ENCODE assay signal across 1 cellular context in the genomic region with DNA sequence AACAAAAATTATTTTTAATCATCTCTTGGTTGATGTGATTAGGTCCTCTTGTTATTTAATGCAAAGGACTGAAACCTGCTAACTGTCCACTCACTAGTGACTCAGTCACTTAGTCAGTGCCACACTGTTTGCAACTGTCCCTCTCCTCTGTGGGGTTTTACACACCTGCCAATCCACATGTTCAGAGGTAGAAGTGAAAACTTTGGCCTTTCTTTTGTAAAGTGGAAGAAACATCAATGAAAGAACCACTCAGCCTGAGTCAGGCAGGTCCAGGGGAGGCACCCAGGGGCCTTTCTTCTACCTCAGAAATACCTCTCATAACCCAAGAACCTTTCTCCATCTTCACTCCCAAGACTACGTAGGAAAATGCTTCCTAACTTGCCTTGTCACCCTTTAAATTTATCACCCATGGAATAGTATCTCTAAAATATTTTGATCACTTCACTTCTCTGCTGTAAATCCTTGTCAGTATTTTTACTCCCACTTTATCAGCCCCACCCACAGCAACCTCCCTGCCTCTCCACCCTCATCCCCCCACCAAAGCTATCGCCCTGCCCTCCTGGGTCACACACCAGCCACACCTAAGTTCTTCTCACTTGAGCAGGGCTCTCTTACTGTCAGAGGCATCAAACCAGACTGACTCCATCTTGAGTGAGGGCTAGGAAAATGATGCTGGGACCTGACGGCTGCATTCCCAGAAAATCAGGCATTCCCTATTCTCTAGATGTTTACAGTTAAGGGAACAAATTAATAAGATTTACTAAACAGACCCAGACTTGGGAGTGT.
TF ChIP-seq lines count a peak whose summit lies in the region.

No MANE protein-coding gene starts in this region.

TF ChIP-seq in GM23338, 12 proteins besides CTCF, POLR2A, EP300 and RAD21:
- no peak for TF ChIP-seq POLR2AphosphoS5 (IDR thresholded peaks at IDR 0.05; ENCODE audit: low read depth)
- no peak for TF ChIP-seq ZNF462 (CRISPR knock-in tag; IDR thresholded peaks at IDR 0.05)
- no peak for TF ChIP-seq REST (IDR thresholded peaks at IDR 0.05; ENCODE audit: unreplicated experiment)
- no peak for TF ChIP-seq STAT1 (IDR thresholded peaks at IDR 0.05; ENCODE audit: unreplicated experiment)
- no peak for TF ChIP-seq CREB1 (CRISPR knock-in tag; IDR thresholded peaks at IDR 0.05; ENCODE audit: low read depth)
- TF ChIP-seq ZNF331 (CRISPR knock-in tag; IDR thresholded peaks at IDR 0.05; ENCODE audit: low read depth), result no peak
- TF ChIP-seq EZH2phosphoT487 (IDR thresholded peaks at IDR 0.05; ENCODE audit: unreplicated experiment), result no peak
- TF ChIP-seq EZH2 (IDR thresholded peaks at IDR 0.05; ENCODE audit: low read depth, unreplicated experiment), result no peak
- no peak for TF ChIP-seq ZNF114 (CRISPR knock-in tag; IDR thresholded peaks at IDR 0.05)
- no peak for TF ChIP-seq NANOG (IDR thresholded peaks at IDR 0.05; ENCODE audit: borderline replicate concordance)
- TF ChIP-seq JUNB (IDR thresholded peaks at IDR 0.05; ENCODE audit: unreplicated experiment), result no peak
- TF ChIP-seq, protein P1, sequence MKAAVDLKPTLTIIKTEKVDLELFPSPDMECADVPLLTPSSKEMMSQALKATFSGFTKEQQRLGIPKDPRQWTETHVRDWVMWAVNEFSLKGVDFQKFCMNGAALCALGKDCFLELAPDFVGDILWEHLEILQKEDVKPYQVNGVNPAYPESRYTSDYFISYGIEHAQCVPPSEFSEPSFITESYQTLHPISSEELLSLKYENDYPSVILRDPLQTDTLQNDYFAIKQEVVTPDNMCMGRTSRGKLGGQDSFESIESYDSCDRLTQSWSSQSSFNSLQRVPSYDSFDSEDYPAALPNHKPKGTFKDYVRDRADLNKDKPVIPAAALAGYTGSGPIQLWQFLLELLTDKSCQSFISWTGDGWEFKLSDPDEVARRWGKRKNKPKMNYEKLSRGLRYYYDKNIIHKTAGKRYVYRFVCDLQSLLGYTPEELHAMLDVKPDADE (IDR thresholded peaks at IDR 0.05), result no peak
